ENCODE assay signal across 8 cellular contexts in genomic region chr19:38657633-38658222, GRCh38. TPM values are rescaled to one million over a fixed set of nuclear protein-coding genes. Genes with fewer than 3 reads are reported as not detected.
A peak's percentile ranks its signal among the peaks of the same experiment; 100 is the strongest.
DNase-seq lines count a peak whose midpoint lies in the region; ATAC-seq and TF ChIP-seq lines count a peak whose summit lies in the region.

No MANE protein-coding gene starts in this region.

- ATAC-seq in heart left ventricle (no peak), left ventricle myocardium superior (no peak)

- intact Hi-C loops in heart left ventricle (cut with DNase I): loop anchor here in 5 of 10 donors (5.0 to 10.0 kb wide), 3 partner anchors 35 to 177 kb away; partner anchors contain the start of gene ECH1 (in 1 of the 5)
- intact Hi-C loops in left ventricle myocardium superior (cut with micrococcal nuclease): loop anchor here (10.0 kb wide), 2 partner anchors 47 to 177 kb away; partner anchors contain the start of gene ECH1

- H3K27ac ChIP-seq in heart left ventricle (peak overlapping the region; percentile 71 to 99 (median 96)), temporal lobe (ENCODE audit: low read depth, low read length) (peak overlapping the region; percentile 93)

- DNase-seq in heart left ventricle (no peak), left ventricle myocardium superior (no peak), amniotic stem cell (lab: John Stamatoyannopoulos, UW) (peak; percentile 73), kidney glomerular epithelial cell (lab: John Stamatoyannopoulos, UW) (peak; percentile 89), mesenteric fat pad (ENCODE audit: low spot score) (no peak), NCI-H2171 (lab: John Stamatoyannopoulos, UW) (no peak), NCI-H2029 (lab: John Stamatoyannopoulos, UW) (no peak)

- no peak overlapping the region for H3K4me3 ChIP-seq in heart left ventricle

- TF ChIP-seq POLR2A in heart left ventricle (IDR thresholded peaks at IDR 0.05): no peak

- H3K4me1 ChIP-seq in heart left ventricle: peaks cover 47 to 100% (median 99%) of the 10 kb centered on the region in 12 donors

- H3K36me3 ChIP-seq in heart left ventricle: peaks cover 0 to 29% (median 10%) of the 10 kb centered on the region in 9 donors

- no peaks in the 10 kb centered on the region for H3K9me3 ChIP-seq in heart left ventricle

- H3K27me3 ChIP-seq in heart left ventricle: no peaks in the 10 kb centered on the region

- no peak for TF ChIP-seq CTCF in heart left ventricle (IDR thresholded peaks at IDR 0.05)

- WGBS in heart left ventricle, 4 donors: 46 to 59% (median 55%) methylated on average over 8 of the region's 8 CpGs

RNA-seq across cellular contexts. Expression of gene ACTN4, which starts 10.3 kb away (rescaled TPM):
- total RNA-seq in heart left ventricle (100 to 1,000 TPM; 124 to 307 (median 154) TPM), left ventricle myocardium superior (131 TPM), temporal lobe (51.9 TPM), mesenteric fat pad (431 TPM)
- 100 to 1,000 TPM; 100 to 107 TPM for polyA plus RNA-seq in heart left ventricle

RNA-seq across cellular contexts. Expression of gene EIF3K, which starts 38.7 kb away (rescaled TPM):
- total RNA-seq in heart left ventricle (1,000 to 10,000 TPM in 1 of 9 donors, 100 to 1,000 TPM in 8; 447 to 1,239 (median 596) TPM), left ventricle myocardium superior (674 TPM), temporal lobe (89.0 TPM), mesenteric fat pad (252 TPM)
- polyA plus RNA-seq in heart left ventricle: 100 to 1,000 TPM; 761 to 801 TPM

RNA-seq across cellular contexts. Expression of gene MAP4K1, which starts 40.0 kb away (rescaled TPM):
- total RNA-seq in heart left ventricle: 1 to 10 TPM; 1.2 to 9.9 (median 2.7) TPM
- polyA plus RNA-seq in heart left ventricle: 1 to 10 TPM in 1 of 2 donors, under 1 TPM in 1; 0.69 to 2.7 TPM
- total RNA-seq in left ventricle myocardium superior: 1.8 TPM
- 0.49 TPM for total RNA-seq in temporal lobe
- total RNA-seq in mesenteric fat pad: 3.9 TPM

Comparison
In these comparisons a context has a peak if more than half of its experiments do, and no peak if none do; other contexts are left out.
1. DNase-seq: peak in amniotic stem cell (single experiment) and kidney glomerular epithelial cell (single experiment); none in heart left ventricle (0 of 5), left ventricle myocardium superior (single experiment), mesenteric fat pad (single experiment), NCI-H2171 (single experiment) and NCI-H2029 (single experiment).